23 cellular contexts compared by ENCODE assay signal in the genomic region with DNA sequence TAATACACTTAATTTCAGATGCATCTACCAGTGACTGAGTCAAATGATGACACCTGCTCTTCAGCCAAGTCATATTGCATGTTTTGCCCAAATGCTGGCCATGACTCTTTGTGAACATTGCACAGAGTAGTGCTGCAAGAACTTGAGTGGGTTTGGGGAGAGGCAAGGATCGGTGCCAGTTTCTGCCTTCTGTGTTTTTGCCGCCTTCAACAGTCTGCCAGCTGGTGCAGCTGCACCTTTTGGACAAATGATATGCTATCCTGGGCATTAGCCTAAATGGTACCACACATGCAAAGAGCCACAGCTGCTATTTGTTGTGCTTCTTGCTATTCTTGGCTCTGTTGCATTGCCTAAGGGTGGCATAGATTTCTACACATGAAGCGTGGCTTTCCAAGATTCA.
DNase-seq lines count a peak whose midpoint lies in the region; ATAC-seq, FAIRE-seq and TF ChIP-seq lines count a peak whose summit lies in the region.
"Had no signal": no experiment of that assay in that cellular context is flagged by ENCODE, and none has a peak within 500 bp of the region (broad histone marks: within the 10 kb centered on the region; RNA-seq: fewer than 3 reads in every experiment).

No MANE protein-coding gene starts in this region.

- no peaks in the 10 kb centered on the region for H3K9me3 ChIP-seq in H1 (ENCODE audit: insufficient read depth in 2 of 2, low read depth in 1 of 2, low read length in 1 of 2)
- no peaks in the 10 kb centered on the region for H3K9me3 ChIP-seq in suprapubic skin
- H3K9me3 ChIP-seq: SJCRH30 had no signal

- no peak overlapping the region for H2AK5ac ChIP-seq in H1 (ENCODE audit: low read depth, low read length)

- H4K91ac ChIP-seq in H1 (replicated peaks; ENCODE audit: insufficient read length, low read length) = no peak overlapping the region

- no peak overlapping the region for H2BK20ac ChIP-seq in H1 (ENCODE audit: low read length)

- no peak for TF ChIP-seq RAD21 in H1 (IDR thresholded peaks at IDR 0.05 in 1 of 2, conservative IDR thresholded peaks at IDR 0.05 in 1 of 2; ENCODE audit: low read depth in 2 of 2, low read length in 2 of 2)

- H3K27ac ChIP-seq in H1 (ENCODE audit: low read depth, low read length) = no peak overlapping the region
- no peak overlapping the region for H3K27ac ChIP-seq in suprapubic skin
- H3K27ac ChIP-seq: 22Rv1; BLaER1 treated with 17β-estradiol and CSF1 and Interleukin-3, amounts not matched to agents 10 nM and 100 nM; HL-60; SJCRH30 had no signal

- no peak for ATAC-seq in GM19452 (IDR thresholded peaks at IDR 0.05; ENCODE audit: unreplicated experiment)
- ATAC-seq: PC-3, Right ventricle myocardium inferior, SK-N-SH treated with all-trans-retinoic acid at 6 μM for 48 hours had no signal

- no peak overlapping the region for H3K18ac ChIP-seq in H1 (ENCODE audit: extremely low read depth, low read length)

- no peak overlapping the region for H3K23ac ChIP-seq in H1 (ENCODE audit: insufficient read length)

- no peak overlapping the region; a peak in 1 of 7 replicates for H3K9ac ChIP-seq in H1 (replicated peaks in 1 of 4; ENCODE audit: extremely low read depth in 1 of 4, low read depth in 3 of 4, low read length in 3 of 4)
- H3K9ac ChIP-seq: BLaER1 treated with 17β-estradiol and CSF1 and Interleukin-3, amounts not matched to agents 10 nM and 100 nM had no signal

- 89% methylated on average over 3 of the region's 3 CpGs; no CpG with 5 or more reads in 1 of the 2 experiments for WGBS in H1 (ENCODE audit: extremely low coverage in 1 of 2, insufficient coverage in 1 of 2, insufficient read length in 1 of 2, insufficient replicate concordance in 2 of 2, low coverage in 1 of 2, low lambda C conversion rate in 2 of 2, missing lambda C conversion rate in 1 of 2), 2 experiments
- 56% methylated on average over 3 of the region's 3 CpGs for WGBS in suprapubic skin

- H3K27me3 ChIP-seq in H1 (replicated peaks in 1 of 4; ENCODE audit: control insufficient read depth in 3 of 4, extremely low read depth in 1 of 4, insufficient read depth in 3 of 4, low read length in 3 of 4) (no peaks in the 10 kb centered on the region; a peak in 1 of 7 replicates), suprapubic skin (no peaks in the 10 kb centered on the region)
- H3K27me3 ChIP-seq: BLaER1 treated with 17β-estradiol and CSF1 and Interleukin-3, amounts not matched to agents 10 nM and 100 nM; SJCRH30 had no signal

- H3K23me2 ChIP-seq in H1 (ENCODE audit: low read depth, low read length) = no peaks in the 10 kb centered on the region

- TF ChIP-seq EP300 in H1 (IDR thresholded peaks at IDR 0.05; ENCODE audit: borderline replicate concordance in 1 of 2, low read depth in 2 of 2, low read length in 2 of 2) (no peak), suprapubic skin (IDR thresholded peaks at IDR 0.05) (no peak)

- H3K56ac ChIP-seq in H1 (replicated peaks; ENCODE audit: insufficient read length, low read depth, low read length) = peak overlapping the region; percentile 54

- H3K4me1 ChIP-seq in H1 (replicated peaks in 1 of 4; ENCODE audit: control insufficient read depth in 3 of 4, insufficient read depth in 4 of 4, low read length in 3 of 4) (0 out of 7 replicates have a peak, but pooled peaks cover 0 to 3% (median 0%) of the 10 kb centered on the region in 4 experiments), suprapubic skin (peaks cover 3% of the 10 kb centered on the region)
- H3K4me1 ChIP-seq: SJCRH30 had no signal

- no peak for FAIRE-seq in H1 (lab: Jason Lieb, UNC)
- FAIRE-seq: D721Med, G401.6, H54 had no signal

- no peaks in the 10 kb centered on the region for H3K79me2 ChIP-seq in H1 (ENCODE audit: control insufficient read depth in 1 of 2, insufficient read depth in 2 of 2, low read length in 2 of 2)

- H2AFZ ChIP-seq in H1 (ENCODE audit: low read length) = no peak overlapping the region

- TF ChIP-seq CTCF in H1 (IDR thresholded peaks at IDR 0.05; ENCODE audit: control extremely low read depth in 1 of 3, insufficient read depth in 1 of 3, low read depth in 1 of 3, low read length in 3 of 3) (no peak), suprapubic skin (IDR thresholded peaks at IDR 0.05) (no peak)

- H2BK120ac ChIP-seq in H1 (replicated peaks; ENCODE audit: low read depth, low read length) = no peak overlapping the region

- no peaks in the 10 kb centered on the region for H4K20me1 ChIP-seq in H1 (replicated peaks in 1 of 2; ENCODE audit: control insufficient read depth in 1 of 2, insufficient read depth in 2 of 2, low read length in 2 of 2)
- H4K20me1 ChIP-seq: BLaER1 treated with 17β-estradiol and CSF1 and Interleukin-3, amounts not matched to agents 10 nM and 100 nM had no signal

- H2BK12ac ChIP-seq in H1 (ENCODE audit: low read depth, low read length) = no peak overlapping the region

- no peak overlapping the region for H3K14ac ChIP-seq in H1 (ENCODE audit: insufficient read length)

- H3K36me3 ChIP-seq in H1 (ENCODE audit: control insufficient read depth in 2 of 4, insufficient read depth in 4 of 4, low read length in 3 of 4) = no peaks in the 10 kb centered on the region
- H3K36me3 ChIP-seq in suprapubic skin = no peaks in the 10 kb centered on the region
- H3K36me3 ChIP-seq: SJCRH30 had no signal

- TF ChIP-seq POLR2A in H1 (IDR thresholded peaks at IDR 0.05; ENCODE audit: control extremely low read depth in 1 of 2, low read depth in 2 of 2, low read length in 2 of 2) (no peak), suprapubic skin (IDR thresholded peaks at IDR 0.05) (no peak)

- DNase-seq in NCI-H2171 treated with DMSO at 0.1 percent for 48 hours (lab: John Stamatoyannopoulos, UW) (peak; percentile 26), NCI-H2171 (lab: John Stamatoyannopoulos, UW) (no peak), NCI-H446 treated with DMSO at 0.1 percent for 48 hours (lab: John Stamatoyannopoulos, UW) (peak; percentile 66), H1 (ENCODE audit: low read depth in 1 of 2, low spot score in 2 of 2) (no peak), suprapubic skin (ENCODE audit: low spot score in 2 of 2) (no peak), T1000 (lab: John Stamatoyannopoulos, UW) (no peak), NCI-H1436 (lab: John Stamatoyannopoulos, UW) (no peak)
- DNase-seq: CD4-positive, alpha-beta T cell; NCI-H1092; NCI-H1417 treated with DMSO at 0.1 percent for 48 hours; NCI-H187; NCI-H2081 treated with DMSO at 0.1 percent for 48 hours; PC-3; SJCRH30 had no signal

- H4K5ac ChIP-seq in H1 (ENCODE audit: insufficient read length, low read depth, low read length) = no peak overlapping the region

- no peak overlapping the region for H3K4me2 ChIP-seq in H1 (ENCODE audit: insufficient read depth in 1 of 2, low read depth in 2 of 2, low read length in 2 of 2)

- POLR2A ChIA-PET in H1 (lab: Charles Lee; ENCODE audit: partially characterized antibody) = no interaction called here

- no peak overlapping the region for H2BK5ac ChIP-seq in H1 (ENCODE audit: low read depth, low read length)

- H2BK15ac ChIP-seq in H1 (ENCODE audit: low read length) = no peak overlapping the region

- no peak overlapping the region for H4K8ac ChIP-seq in H1 (ENCODE audit: extremely low read depth, insufficient read depth, low read length)

- CTCF ChIA-PET in H1 (lab: Charles Lee; ENCODE audit: partially characterized antibody) = interaction anchor here (1.6 to 1.8 kb wide), 2 partner anchors 9 to 211 kb away, joined by 4 to 5 read pairs; no protein-coding TSS in a partner anchor

- H3K4me3 ChIP-seq in H1 (ENCODE audit: extremely low read depth in 1 of 4, insufficient read depth in 2 of 4, low read depth in 3 of 4, low read length in 4 of 4) (no peak overlapping the region), suprapubic skin (no peak overlapping the region)
- H3K4me3 ChIP-seq: BLaER1 treated with 17β-estradiol and CSF1 and Interleukin-3, amounts not matched to agents 10 nM and 100 nM; SJCRH30 had no signal

- no peaks in the 10 kb centered on the region for H3K79me1 ChIP-seq in H1 (ENCODE audit: low read depth, low read length)

- no peak overlapping the region for H3K4ac ChIP-seq in H1 (replicated peaks; ENCODE audit: insufficient read length, low read depth, low read length)

TF ChIP-seq in H1, 55 proteins besides CTCF, POLR2A, EP300 and RAD21:
- no peak for TF ChIP-seq KDM1A (IDR thresholded peaks at IDR 0.05; ENCODE audit: borderline replicate concordance, low read length)
- no peak for TF ChIP-seq EZH2 (IDR thresholded peaks at IDR 0.05; ENCODE audit: low read depth, low read length, severe bottlenecking)
- no peak for TF ChIP-seq TAF7 (optimal IDR thresholded peaks at IDR 0.05; ENCODE audit: borderline replicate concordance, low read depth, low read length)
- no peak for TF ChIP-seq HDAC2 (IDR thresholded peaks at IDR 0.05; ENCODE audit: borderline replicate concordance in 1 of 2, low read depth in 2 of 2, low read length in 2 of 2)
- no peak for TF ChIP-seq RBBP5 (IDR thresholded peaks at IDR 0.05; ENCODE audit: borderline replicate concordance, low read depth, low read length)
- TF ChIP-seq ASH2L (IDR thresholded peaks at IDR 0.05; ENCODE audit: low read length) = no peak

Comparison
In these comparisons a context has a peak if more than half of its experiments do, and no peak if none do; other contexts are left out.
1. DNase-seq: peak in NCI-H2171 treated with DMSO at 0.1 percent for 48 hours (single experiment) and NCI-H446 treated with DMSO at 0.1 percent for 48 hours (single experiment); none in NCI-H2171 (single experiment), H1 (0 of 2), suprapubic skin (0 of 2), T1000 (single experiment) and NCI-H1436 (single experiment).